Comparison of ENCODE assay signal across 12 cellular contexts in genomic region chr5:173001229-173001841, GRCh38. TPM values are rescaled to one million over a fixed set of nuclear protein-coding genes. Genes with fewer than 3 reads are reported as not detected.
DNase-seq lines count a peak whose midpoint lies in the region; ATAC-seq, FAIRE-seq and TF ChIP-seq lines count a peak whose summit lies in the region.
"Had no signal": no experiment of that assay in that cellular context is flagged by ENCODE, and none has a peak within 500 bp of the region (broad histone marks: within the 10 kb centered on the region; RNA-seq: fewer than 3 reads in every experiment).

No MANE protein-coding gene starts in this region.

- no peak for FAIRE-seq in HTR-8/SVneo (lab: Jason Lieb, UNC)

- DNase-seq in GM10248 (ENCODE audit: extremely low spot score) (peak; percentile 28), NCI-H1092 treated with DMSO at 0.1 percent for 48 hours (lab: John Stamatoyannopoulos, UW) (no peak), HTR-8/SVneo (ENCODE audit: insufficient read length, low spot score) (no peak), amygdala (lab: John Stamatoyannopoulos, UW) (no peak), cerebellum (ENCODE audit: low spot score) (no peak)
- DNase-seq in central memory CD8-positive, alpha-beta T cell (ENCODE audit: low spot score in 2 of 2) = no peak
- DNase-seq: activated CD4-positive, alpha-beta T cell treated with anti-CD3 and anti-CD28 coated beads, Interleukin-2, amount 50 U/mL, for 1 hour; DND-41; NCI-H524 had no signal

- H3K4me1 Mint-ChIP-seq in central memory CD8-positive, alpha-beta T cell = peaks cover 56% of the 10 kb centered on the region

- ATAC-seq in GM19395 (IDR thresholded peaks at IDR 0.05; ENCODE audit: unreplicated experiment) = peak; percentile 85
- peak; percentile 75 for ATAC-seq in HG03135 (IDR thresholded peaks at IDR 0.05; ENCODE audit: unreplicated experiment)
- peak; percentile 76 for ATAC-seq in central memory CD8-positive, alpha-beta T cell (replicated peaks; ENCODE audit: extremely low read depth, poor library complexity, severe bottlenecking)
- ATAC-seq: right lobe of liver had no signal

- peaks cover 21% of the 10 kb centered on the region for H3K36me3 Mint-ChIP-seq in central memory CD8-positive, alpha-beta T cell (ENCODE audit: insufficient read depth)

- H3K27ac Mint-ChIP-seq in central memory CD8-positive, alpha-beta T cell (ENCODE audit: low read depth) = peak overlapping the region; percentile 81

- CTCF ChIA-PET in GM10248 (lab: Yijun Ruan, JAX) = interaction anchor here (0.7 to 1.9 kb wide), 7 partner anchors 10 to 541 kb away, joined by 3 to 10 read pairs (median 3); partner anchors contain the start of gene BNIP1

- no peaks in the 10 kb centered on the region for H3K27me3 Mint-ChIP-seq in central memory CD8-positive, alpha-beta T cell

- no peaks in the 10 kb centered on the region for H3K9me3 Mint-ChIP-seq in central memory CD8-positive, alpha-beta T cell

- no peak for TF ChIP-seq CTCF in GM10248 (IDR thresholded peaks at IDR 0.05; ENCODE audit: control extremely low read depth, extremely low read depth, low read depth, missing control alignments)

- peak overlapping the region; percentile 61 for H3K4me3 Mint-ChIP-seq in central memory CD8-positive, alpha-beta T cell

- POLR2A ChIA-PET in GM10248 (lab: Yijun Ruan, JAX) = interaction anchor here (0.7 kb wide), 1 partner anchor 14 kb away, joined by 4 read pairs; no protein-coding TSS in a partner anchor

RNA-seq across cellular contexts. Expression of gene ATP6V0E1, which starts 17.8 kb away (rescaled TPM):
- 40.2 TPM for total RNA-seq in cerebellum

RNA-seq across cellular contexts. Expression of gene RPL26L1, which starts 42.1 kb away (rescaled TPM):
- total RNA-seq in cerebellum = 19.5 TPM

RNA-seq across cellular contexts. Expression of gene CREBRF, which starts 54.8 kb away (rescaled TPM):
- 23.5 TPM for total RNA-seq in cerebellum
